ENCODE assay signal across 1 cellular context in genomic region chr5:135979510-135979909, GRCh38.
TF ChIP-seq lines count a peak whose summit lies in the region.

No MANE protein-coding gene starts in this region.

TF ChIP-seq in GM23338, 12 proteins besides CTCF, POLR2A, EP300 and RAD21 (continued from another document):
- TF ChIP-seq ZNF462 (CRISPR knock-in tag; IDR thresholded peaks at IDR 0.05) (no peak), CREB1 (CRISPR knock-in tag; IDR thresholded peaks at IDR 0.05; ENCODE audit: low read depth) (no peak)
